ENCODE assay signal across 8 cellular contexts in genomic region chr9:37486256-37486615, GRCh38. TPM values are rescaled to one million over a fixed set of nuclear protein-coding genes. Genes with fewer than 3 reads are reported as not detected.
DNase-seq lines count a peak whose midpoint lies in the region; ATAC-seq and TF ChIP-seq lines count a peak whose summit lies in the region.

No MANE protein-coding gene starts in this region.

- in situ Hi-C loops in KBM-7 (cut with MboI; ENCODE audit: low pct_unique_long_range_greater_than_20kb, low sequenced_read_pairs) = no loop called here

- DNase-seq in GM12864 (ENCODE audit: low read depth) (no peak), SK-N-MC (ENCODE audit: low read depth, low spot score) (no peak), fibroblast of pulmonary artery (ENCODE audit: low read depth) (no peak), psoas muscle (no peak), KBM-7 (no peak), RPMI8226 (no peak), DMS153 (lab: John Stamatoyannopoulos, UW) (no peak)
- no peak for DNase-seq in effector CD8-positive, alpha-beta T cell (lab: John Stamatoyannopoulos, UW)

- H3K4me3 ChIP-seq in GM12864 (ENCODE audit: low read depth, low read length) (peak overlapping the region; percentile 85), SK-N-MC (peak overlapping the region; percentile 89), fibroblast of pulmonary artery (replicated peaks; ENCODE audit: low read depth, low read length) (peak overlapping the region; percentile 78), psoas muscle (peak overlapping the region; percentile 85)

- WGBS in psoas muscle, 3 donors = 2 to 5% (median 3%) methylated on average over 7 of the region's 7 CpGs

- intact Hi-C loops in psoas muscle (cut with DNase I) = loop anchor here (5.0 to 10.0 kb wide), 4 partner anchors 51 to 909 kb away; partner anchors contain the start of genes ALDH1B1 (in 1 of the 2), EXOSC3 (in 1 of the 2) and FBXO10 (in 1 of the 2)

- peak overlapping the region; percentile 91 for H3K9ac ChIP-seq in SK-N-MC (ENCODE audit: insufficient read length)

- H3K9me3 ChIP-seq in SK-N-MC (ENCODE audit: low read depth, low read length) = no peaks in the 10 kb centered on the region
- H3K9me3 ChIP-seq in psoas muscle = no peaks in the 10 kb centered on the region

- H3K4me1 ChIP-seq in psoas muscle = peaks cover 11% of the 10 kb centered on the region

- H3K27me3 ChIP-seq in psoas muscle (ENCODE audit: insufficient read depth in 3 of 3, low read length in 2 of 3) = no peaks in the 10 kb centered on the region

- ATAC-seq in psoas muscle = peak in 2 of 4 donors; percentile 9 to 10

- H3K36me3 ChIP-seq in SK-N-MC (ENCODE audit: insufficient read depth, low read length) (peaks cover 35% of the 10 kb centered on the region), psoas muscle (ENCODE audit: insufficient read depth in 1 of 2, low read depth in 1 of 2) (peaks cover 0 to 34% of the 10 kb centered on the region in 2 donors)

- H3K27ac ChIP-seq in SK-N-MC (no peak overlapping the region), psoas muscle (peak overlapping the region; percentile 92)

- TF ChIP-seq CTCF in GM12864 (IDR thresholded peaks at IDR 0.05; ENCODE audit: low read depth, low read length, missing control alignments) (no peak), fibroblast of pulmonary artery (IDR thresholded peaks at IDR 0.05; ENCODE audit: low read length, missing control alignments) (no peak), psoas muscle (IDR thresholded peaks at IDR 0.05) (no peak)

RNA-seq across cellular contexts. Expression of gene POLR1E, which starts 0.5 kb away (rescaled TPM):
- 10 to 100 TPM; 17.6 to 22.5 (median 21.8) TPM for total RNA-seq in psoas muscle
- 10 to 100 TPM; 12.1 to 21.6 (median 18.1) TPM for polyA plus RNA-seq in psoas muscle

RNA-seq across cellular contexts. Expression of gene ZBTB5, which starts 21.0 kb away (rescaled TPM):
- total RNA-seq in psoas muscle = 1 to 10 TPM; 5.2 to 6.0 (median 5.3) TPM
- polyA plus RNA-seq in psoas muscle = 1 to 10 TPM; 2.5 to 5.3 (median 3.0) TPM
